ENCODE assay signal across 21 cellular contexts in genomic region chr2:88760819-88761598, GRCh38.
DNase-seq lines count a peak whose midpoint lies in the region; ATAC-seq, FAIRE-seq and TF ChIP-seq lines count a peak whose summit lies in the region.
"Had no signal": no experiment of that assay in that cellular context is flagged by ENCODE, and none has a peak within 500 bp of the region (broad histone marks: within the 10 kb centered on the region; RNA-seq: fewer than 3 reads in every experiment).

No MANE protein-coding gene starts in this region.

- H3K4me1 ChIP-seq in OCI-LY7 (ENCODE audit: insufficient read depth, low read length, poor library complexity, severe bottlenecking), result peaks cover 31% of the 10 kb centered on the region
- peaks cover 0 to 13% of the 10 kb centered on the region in 2 donors for H3K4me1 ChIP-seq in naive thymus-derived CD4-positive, alpha-beta T cell (ENCODE audit: control insufficient read depth in 2 of 2, insufficient read depth in 2 of 2, low read length in 2 of 2)
- H3K4me1 ChIP-seq: BLaER1, HAP-1 had no signal

- H3K4me2 ChIP-seq in OCI-LY7 (ENCODE audit: low read length), result no peak overlapping the region
- H3K4me2 ChIP-seq: BLaER1, KMS-11 had no signal

- peaks cover 7 to 29% (median 17%) of the 10 kb centered on the region in 5 donors for H3K36me3 Mint-ChIP-seq in naive thymus-derived CD4-positive, alpha-beta T cell

- no peaks in the 10 kb centered on the region for H4K20me1 ChIP-seq in OCI-LY7 (ENCODE audit: insufficient read depth, low read length)
- H4K20me1 ChIP-seq: BLaER1 had no signal

- H3K9me2 ChIP-seq in OCI-LY7 (ENCODE audit: insufficient read depth, low read length), result no peaks in the 10 kb centered on the region

- peaks cover 4 to 22% (median 9%) of the 10 kb centered on the region in 5 donors for H3K27me3 Mint-ChIP-seq in naive thymus-derived CD4-positive, alpha-beta T cell

- H3K79me2 ChIP-seq in OCI-LY7 (ENCODE audit: insufficient read depth, low read depth, low read length), result peaks cover 4% of the 10 kb centered on the region; the same call in 1 of the 2 replicates

- no TSS peak for BruUV-seq in OCI-LY7 (replicated peaks; lab: Mats Ljungman, UMichigan)

- no peaks in the 10 kb centered on the region for H3K27me3 ChIP-seq in naive thymus-derived CD4-positive, alpha-beta T cell (ENCODE audit: control insufficient read depth in 2 of 2, insufficient read depth in 2 of 2, low read length in 2 of 2)
- H3K27me3 ChIP-seq: BLaER1 had no signal

- no peak overlapping the region for H3K27ac ChIP-seq in OCI-LY7 (ENCODE audit: low read depth, low read length, poor library complexity, severe bottlenecking)
- H3K27ac ChIP-seq in naive thymus-derived CD4-positive, alpha-beta T cell (ENCODE audit: low read depth, low read length), result no peak overlapping the region
- H3K27ac ChIP-seq: BLaER1, KMS-11 had no signal

- peak; percentile 36 for FAIRE-seq in HTR-8/SVneo (lab: Jason Lieb, UNC)

- DNase-seq in HTR-8/SVneo (ENCODE audit: insufficient read length, low spot score), result no peak
- DNase-seq in LNCaP clone FGC (ENCODE audit: low read depth), result no peak
- DNase-seq in OCI-LY7 (ENCODE audit: low spot score), result peak; percentile 48
- peak in 3 of 9 donors; percentile 22 to 37 (median 29) for DNase-seq in naive thymus-derived CD4-positive, alpha-beta T cell
- no peak for DNase-seq in SHP77 treated with DMSO at 0.1 percent for 48 hours (lab: John Stamatoyannopoulos, UW)
- DNase-seq: ACHN; Calu3; CD8-positive, alpha-beta memory T cell; GDM1; NCI-H1092; NCI-H1436; NCI-H187 treated with DMSO at 0.1 percent for 48 hours; NCI-H2227 treated with DMSO at 0.1 percent for 48 hours; NCI-H510A had no signal

- intact Hi-C loops in OCI-LY7 (cut with micrococcal nuclease; ENCODE audit: unreplicated experiment), result loop anchor here (2.0 kb wide), 1 partner anchor 18 kb away; no protein-coding TSS in a partner anchor
- intact Hi-C loops in naive thymus-derived CD4-positive, alpha-beta T cell (cut with micrococcal nuclease), result loop anchor here in 1 of 2 donors (1.0 kb wide), 3 partner anchors 10 to 170 kb away; no protein-coding TSS in a partner anchor

- peak overlapping the region in 1 of 10 donors; percentile 5 for H3K4me3 Mint-ChIP-seq in naive thymus-derived CD4-positive, alpha-beta T cell
- H3K4me3 Mint-ChIP-seq: CD8-positive, alpha-beta memory T cell; T-helper 1 cell treated with Interleukin-12 subunit alpha and Interleukin-12 subunit beta and Interleukin-4 antibody, amounts not matched to agents 30 μg/mL and 1 μg/mL, for 36 hours had no signal

- H2AFZ ChIP-seq in OCI-LY7 (ENCODE audit: low read length), result no peak overlapping the region

- POLR2A ChIA-PET in OCI-LY7 (lab: Charles Lee), result interaction anchor here (0.7 to 1.6 kb wide), 3 partner anchors 9 to 109 kb away, joined by 3 to 8 read pairs (median 3); no protein-coding TSS in a partner anchor
- POLR2A ChIA-PET in naive thymus-derived CD4-positive, alpha-beta T cell (lab: Charles Lee), result interaction anchor here (0.6 to 1.0 kb wide), 2 partner anchors 9 to 12 kb away, joined by 3 to 4 read pairs; no protein-coding TSS in a partner anchor

- CTCF ChIA-PET in OCI-LY7 (lab: Charles Lee; ENCODE audit: unreplicated experiment), result no interaction called here
- CTCF ChIA-PET in naive thymus-derived CD4-positive, alpha-beta T cell (lab: Charles Lee), result interaction anchor here (0.7 to 1.7 kb wide), 4 partner anchors 8 to 22 kb away, joined by 3 to 6 read pairs (median 6); no protein-coding TSS in a partner anchor

- H3K4me1 Mint-ChIP-seq in naive thymus-derived CD4-positive, alpha-beta T cell, result peaks cover 4 to 42% (median 17%) of the 10 kb centered on the region in 7 donors

- no peak overlapping the region for H3K4me3 ChIP-seq in LNCaP clone FGC (ENCODE audit: low read depth, low read length)
- no peak overlapping the region for H3K4me3 ChIP-seq in OCI-LY7 (ENCODE audit: low read depth, low read length, poor library complexity, severe bottlenecking)
- H3K4me3 ChIP-seq in naive thymus-derived CD4-positive, alpha-beta T cell (ENCODE audit: low read length), result no peak overlapping the region
- H3K4me3 ChIP-seq: BLaER1, HAP-1 had no signal

- H3K27ac Mint-ChIP-seq in naive thymus-derived CD4-positive, alpha-beta T cell, result peak overlapping the region in 6 of 9 donors; percentile 7 to 65 (median 24)
- H3K27ac Mint-ChIP-seq: T-helper 1 cell treated with Interleukin-12 subunit alpha and Interleukin-12 subunit beta and Interleukin-4 antibody, amounts not matched to agents 30 μg/mL and 1 μg/mL, for 36 hours had no signal

- peaks cover 66% of the 10 kb centered on the region for H3K36me3 ChIP-seq in OCI-LY7 (ENCODE audit: insufficient read depth, low read length)
- no peaks in the 10 kb centered on the region for H3K36me3 ChIP-seq in naive thymus-derived CD4-positive, alpha-beta T cell (ENCODE audit: control insufficient read depth in 2 of 3, insufficient read depth in 3 of 3, low read length in 3 of 3)
- H3K36me3 ChIP-seq: HAP-1 had no signal

- TF ChIP-seq CTCF in LNCaP clone FGC (IDR thresholded peaks at IDR 0.05; ENCODE audit: control insufficient read depth, extremely low read depth, insufficient read depth), result 0 out of 2 replicates have a peak, but pooled peaks have one; percentile 2
- peak; percentile 54; the same call in 1 of the 2 replicates for TF ChIP-seq CTCF in OCI-LY7 (conservative IDR thresholded peaks at IDR 0.05; ENCODE audit: low read length)

- no peak for ATAC-seq in naive thymus-derived CD4-positive, alpha-beta T cell
- ATAC-seq in GM18502 (IDR thresholded peaks at IDR 0.05; ENCODE audit: poor library complexity, unreplicated experiment) (no peak), GM21360 (IDR thresholded peaks at IDR 0.05; ENCODE audit: unreplicated experiment) (no peak)
- ATAC-seq: Panc1 had no signal

- H3K9me3 Mint-ChIP-seq in naive thymus-derived CD4-positive, alpha-beta T cell, result peaks cover 6 to 29% (median 20%) of the 10 kb centered on the region in 11 donors

- H3K9me3 ChIP-seq in OCI-LY7 (ENCODE audit: low read length), result peaks cover 35% of the 10 kb centered on the region
- H3K9me3 ChIP-seq in naive thymus-derived CD4-positive, alpha-beta T cell (ENCODE audit: control insufficient read depth in 2 of 3, low read length in 3 of 3), result peaks cover 0 to 9% (median 7%) of the 10 kb centered on the region in 3 experiments
